In genomic region chr21:16070207-16070651, GRCh38 we compare ENCODE assay signal across 10 cellular contexts.
A peak's percentile ranks its signal among the peaks of the same experiment; 100 is the strongest.
DNase-seq lines count a peak whose midpoint lies in the region; ATAC-seq and TF ChIP-seq lines count a peak whose summit lies in the region.
"Had no signal": no experiment of that assay in that cellular context is flagged by ENCODE, and none has a peak within 500 bp of the region (broad histone marks: within the 10 kb centered on the region; RNA-seq: fewer than 3 reads in every experiment).

No MANE protein-coding gene starts in this region.

- H3K4me3 ChIP-seq in GM23338 (no peak overlapping the region), RWPE2 (ENCODE audit: severe bottlenecking) (no peak overlapping the region), fibroblast of villous mesenchyme (ENCODE audit: low read depth, low read length) (peak overlapping the region; percentile 29), stomach (peak overlapping the region in 3 of 4 donors; percentile 26 to 37 (median 34)), WERI-Rb-1 (ENCODE audit: low read depth, low read length) (no peak overlapping the region)
- no peak overlapping the region for H3K4me3 ChIP-seq in CD8-positive, alpha-beta T cell (ENCODE audit: low read depth, low read length)

- H3K27ac ChIP-seq in GM23338 (ENCODE audit: low read depth): no peak overlapping the region
- H3K27ac ChIP-seq in RWPE2 (ENCODE audit: poor library complexity, severe bottlenecking): no peak overlapping the region
- H3K27ac ChIP-seq in stomach: peak overlapping the region in 1 of 5 donors; percentile 57
- no peak overlapping the region for H3K27ac ChIP-seq in WERI-Rb-1
- no peak overlapping the region for H3K27ac ChIP-seq in CD8-positive, alpha-beta T cell (ENCODE audit: low read depth, low read length)

- H3K36me3 ChIP-seq in GM23338 (ENCODE audit: insufficient read depth) (no peaks in the 10 kb centered on the region), RWPE2 (ENCODE audit: low read depth) (no peaks in the 10 kb centered on the region), stomach (no peaks in the 10 kb centered on the region), WERI-Rb-1 (no peaks in the 10 kb centered on the region)
- H3K36me3 ChIP-seq in CD8-positive, alpha-beta T cell (ENCODE audit: insufficient read depth, low read length): no peaks in the 10 kb centered on the region

- H3F3A ChIP-seq in GM23338 (replicated peaks; ENCODE audit: low read depth): no peaks in the 10 kb centered on the region

- H3K79me2 ChIP-seq in GM23338 (replicated peaks; ENCODE audit: insufficient read depth): no peaks in the 10 kb centered on the region

- H3K9me3 ChIP-seq in RWPE2 (ENCODE audit: severe bottlenecking) (no peaks in the 10 kb centered on the region), stomach (no peaks in the 10 kb centered on the region), WERI-Rb-1 (ENCODE audit: severe bottlenecking) (no peaks in the 10 kb centered on the region)
- no peaks in the 10 kb centered on the region for H3K9me3 ChIP-seq in CD8-positive, alpha-beta T cell (ENCODE audit: low read length)

- H3K4me1 ChIP-seq in GM23338 (ENCODE audit: insufficient read depth) (0 out of 2 replicates have a peak, but pooled peaks cover 6% of the 10 kb centered on the region), RWPE2 (ENCODE audit: insufficient read depth, poor library complexity, severe bottlenecking) (peaks cover 3% of the 10 kb centered on the region), stomach (peaks cover 0 to 6% (median 0%) of the 10 kb centered on the region in 4 donors)
- no peaks in the 10 kb centered on the region for H3K4me1 ChIP-seq in CD8-positive, alpha-beta T cell (ENCODE audit: insufficient read depth, low read length)

- H4K20me1 ChIP-seq in GM23338 (replicated peaks; ENCODE audit: insufficient read depth): no peaks in the 10 kb centered on the region

- intact Hi-C loops in stomach (cut with DNase I; ENCODE audit: low total_unique reads): no loop called here
- intact Hi-C loops in CD8-positive, alpha-beta T cell (cut with DNase I, micrococcal nuclease): no loop called here

- WGBS in stomach, 5 donors: 77 to 90% (median 84%) methylated on average over 7 of the region's 7 CpGs

- H3K9me2 ChIP-seq in GM23338 (ENCODE audit: insufficient read depth): no peaks in the 10 kb centered on the region

- POLR2A ChIA-PET in CD8-positive, alpha-beta T cell (lab: Charles Lee): no interaction called here

- ATAC-seq in GM23338: peak; percentile 60
- ATAC-seq in RWPE2 (ENCODE audit: low read depth): peak; percentile 33; the same call in 1 of the 3 replicates
- no peak for ATAC-seq in GM18907 (IDR thresholded peaks at IDR 0.05; ENCODE audit: unreplicated experiment)
- ATAC-seq in activated CD4-positive, CD25-positive, alpha-beta regulatory T cell treated with anti-CD3 and anti-CD28 coated beads, Interleukin-2, amount 50 U/mL, for 24 hours: no peak
- ATAC-seq in CD8-positive, alpha-beta T cell: no peak
- ATAC-seq: activated CD8-positive, alpha-beta T cell treated with anti-CD3 and anti-CD28 coated beads for 36 hours had no signal

- no peak overlapping the region for H3K27ac Mint-ChIP-seq in GM23338
- no peak overlapping the region for H3K27ac Mint-ChIP-seq in CD8-positive, alpha-beta T cell
- H3K27ac Mint-ChIP-seq: activated CD8-positive, alpha-beta T cell treated with anti-CD3 and anti-CD28 coated beads for 36 hours had no signal

- no peak for TF ChIP-seq EP300 in stomach (IDR thresholded peaks at IDR 0.05)

- no peaks in the 10 kb centered on the region for H3K36me3 Mint-ChIP-seq in GM23338 (ENCODE audit: low read depth)
- H3K36me3 Mint-ChIP-seq in CD8-positive, alpha-beta T cell: no peaks in the 10 kb centered on the region

- H3K27me3 Mint-ChIP-seq in GM23338 (ENCODE audit: insufficient read depth, low read depth, poor library complexity): peaks cover under 1% of the 10 kb centered on the region
- peaks cover 2% of the 10 kb centered on the region for H3K27me3 Mint-ChIP-seq in CD8-positive, alpha-beta T cell (ENCODE audit: low read depth)
- H3K27me3 Mint-ChIP-seq: activated CD8-positive, alpha-beta T cell treated with anti-CD3 and anti-CD28 coated beads for 36 hours had no signal

- H3K9me3 Mint-ChIP-seq in GM23338: no peaks in the 10 kb centered on the region
- no peaks in the 10 kb centered on the region for H3K9me3 Mint-ChIP-seq in CD8-positive, alpha-beta T cell
- H3K9me3 Mint-ChIP-seq: activated CD8-positive, alpha-beta T cell treated with anti-CD3 and anti-CD28 coated beads for 36 hours had no signal

- peaks cover 11% of the 10 kb centered on the region for H3K4me1 Mint-ChIP-seq in GM23338
- H3K4me1 Mint-ChIP-seq in CD8-positive, alpha-beta T cell (ENCODE audit: low read depth): no peaks in the 10 kb centered on the region

- H3K4me2 ChIP-seq in GM23338: no peak overlapping the region

- CTCF ChIA-PET in CD8-positive, alpha-beta T cell (lab: Charles Lee): no interaction called here

- H3K27me3 ChIP-seq in GM23338 (ENCODE audit: insufficient read depth) (no peaks in the 10 kb centered on the region), RWPE2 (ENCODE audit: insufficient read depth, poor library complexity, severe bottlenecking) (no peaks in the 10 kb centered on the region), stomach (no peaks in the 10 kb centered on the region), WERI-Rb-1 (ENCODE audit: insufficient read depth, low read depth, severe bottlenecking) (no peaks in the 10 kb centered on the region)
- H3K27me3 ChIP-seq in CD8-positive, alpha-beta T cell (ENCODE audit: insufficient read depth, low read length): no peaks in the 10 kb centered on the region

- no peak overlapping the region for H3K4me3 Mint-ChIP-seq in GM23338
- H3K4me3 Mint-ChIP-seq in CD8-positive, alpha-beta T cell: no peak overlapping the region
- H3K4me3 Mint-ChIP-seq: activated CD8-positive, alpha-beta T cell treated with anti-CD3 and anti-CD28 coated beads for 36 hours had no signal

- TF ChIP-seq POLR2A in stomach (IDR thresholded peaks at IDR 0.05): no peak

- H2AFZ ChIP-seq in GM23338: peak overlapping the region; percentile 67; the same call in 1 of the 2 replicates

- DNase-seq in GM23338 (ENCODE audit: low spot score) (no peak), RWPE2 (ENCODE audit: low spot score) (no peak), fibroblast of villous mesenchyme (ENCODE audit: low read depth) (no peak), stomach (no peak), WERI-Rb-1 (no peak)
- no peak for DNase-seq in CD8-positive, alpha-beta T cell
- DNase-seq: activated CD8-positive, alpha-beta T cell treated with anti-CD3 and anti-CD28 coated beads for 36 hours; Right ventricle myocardium superior had no signal

- TF ChIP-seq CTCF in GM23338 (conservative IDR thresholded peaks at IDR 0.05; ENCODE audit: low read depth in 2 of 2) (no peak), RWPE2 (IDR thresholded peaks at IDR 0.05; ENCODE audit: poor library complexity, severe bottlenecking) (peak; percentile 10), fibroblast of villous mesenchyme (IDR thresholded peaks at IDR 0.05; ENCODE audit: insufficient read depth, low read depth, low read length) (peak; percentile 8), stomach (IDR thresholded peaks at IDR 0.05) (no peak), WERI-Rb-1 (IDR thresholded peaks at IDR 0.05; ENCODE audit: low read depth, low read length) (no peak)
- TF ChIP-seq CTCF in CD8-positive, alpha-beta T cell (IDR thresholded peaks at IDR 0.05): no peak

TF ChIP-seq in GM23338, 12 proteins besides CTCF, POLR2A, EP300 and RAD21 (continues in another document):
- TF ChIP-seq, protein P1, sequence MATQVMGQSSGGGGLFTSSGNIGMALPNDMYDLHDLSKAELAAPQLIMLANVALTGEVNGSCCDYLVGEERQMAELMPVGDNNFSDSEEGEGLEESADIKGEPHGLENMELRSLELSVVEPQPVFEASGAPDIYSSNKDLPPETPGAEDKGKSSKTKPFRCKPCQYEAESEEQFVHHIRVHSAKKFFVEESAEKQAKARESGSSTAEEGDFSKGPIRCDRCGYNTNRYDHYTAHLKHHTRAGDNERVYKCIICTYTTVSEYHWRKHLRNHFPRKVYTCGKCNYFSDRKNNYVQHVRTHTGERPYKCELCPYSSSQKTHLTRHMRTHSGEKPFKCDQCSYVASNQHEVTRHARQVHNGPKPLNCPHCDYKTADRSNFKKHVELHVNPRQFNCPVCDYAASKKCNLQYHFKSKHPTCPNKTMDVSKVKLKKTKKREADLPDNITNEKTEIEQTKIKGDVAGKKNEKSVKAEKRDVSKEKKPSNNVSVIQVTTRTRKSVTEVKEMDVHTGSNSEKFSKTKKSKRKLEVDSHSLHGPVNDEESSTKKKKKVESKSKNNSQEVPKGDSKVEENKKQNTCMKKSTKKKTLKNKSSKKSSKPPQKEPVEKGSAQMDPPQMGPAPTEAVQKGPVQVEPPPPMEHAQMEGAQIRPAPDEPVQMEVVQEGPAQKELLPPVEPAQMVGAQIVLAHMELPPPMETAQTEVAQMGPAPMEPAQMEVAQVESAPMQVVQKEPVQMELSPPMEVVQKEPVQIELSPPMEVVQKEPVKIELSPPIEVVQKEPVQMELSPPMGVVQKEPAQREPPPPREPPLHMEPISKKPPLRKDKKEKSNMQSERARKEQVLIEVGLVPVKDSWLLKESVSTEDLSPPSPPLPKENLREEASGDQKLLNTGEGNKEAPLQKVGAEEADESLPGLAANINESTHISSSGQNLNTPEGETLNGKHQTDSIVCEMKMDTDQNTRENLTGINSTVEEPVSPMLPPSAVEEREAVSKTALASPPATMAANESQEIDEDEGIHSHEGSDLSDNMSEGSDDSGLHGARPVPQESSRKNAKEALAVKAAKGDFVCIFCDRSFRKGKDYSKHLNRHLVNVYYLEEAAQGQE (IDR thresholded peaks at IDR 0.05; ENCODE audit: unreplicated experiment): no peak
- TF ChIP-seq, protein P2, sequence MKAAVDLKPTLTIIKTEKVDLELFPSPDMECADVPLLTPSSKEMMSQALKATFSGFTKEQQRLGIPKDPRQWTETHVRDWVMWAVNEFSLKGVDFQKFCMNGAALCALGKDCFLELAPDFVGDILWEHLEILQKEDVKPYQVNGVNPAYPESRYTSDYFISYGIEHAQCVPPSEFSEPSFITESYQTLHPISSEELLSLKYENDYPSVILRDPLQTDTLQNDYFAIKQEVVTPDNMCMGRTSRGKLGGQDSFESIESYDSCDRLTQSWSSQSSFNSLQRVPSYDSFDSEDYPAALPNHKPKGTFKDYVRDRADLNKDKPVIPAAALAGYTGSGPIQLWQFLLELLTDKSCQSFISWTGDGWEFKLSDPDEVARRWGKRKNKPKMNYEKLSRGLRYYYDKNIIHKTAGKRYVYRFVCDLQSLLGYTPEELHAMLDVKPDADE (IDR thresholded peaks at IDR 0.05): no peak
- no peak for TF ChIP-seq EZH2phosphoT487 (IDR thresholded peaks at IDR 0.05; ENCODE audit: unreplicated experiment)
- no peak for TF ChIP-seq EZH2 (IDR thresholded peaks at IDR 0.05; ENCODE audit: low read depth, unreplicated experiment)

Comparison
In these comparisons a context has a peak if more than half of its experiments do, and no peak if none do; other contexts are left out.
1. ATAC-seq: peak in GM23338 (single experiment) and RWPE2 (single experiment); none in GM18907 (single experiment), activated CD4-positive, CD25-positive, alpha-beta regulatory T cell treated with anti-CD3 and anti-CD28 coated beads, Interleukin-2, amount 50 U/mL, for 24 hours (0 of 2) and CD8-positive, alpha-beta T cell (single experiment).
2. H3K4me3 ChIP-seq: peak in fibroblast of villous mesenchyme (single experiment) and stomach (3 of 4); none in GM23338 (single experiment), RWPE2 (single experiment), WERI-Rb-1 (single experiment) and CD8-positive, alpha-beta T cell (single experiment).
3. CTCF ChIP-seq: peak in RWPE2 (single experiment) and fibroblast of villous mesenchyme (single experiment); none in GM23338 (0 of 2), stomach (0 of 7), WERI-Rb-1 (single experiment) and CD8-positive, alpha-beta T cell (single experiment).